ENCODE assay signal across 8 cellular contexts in the genomic region with DNA sequence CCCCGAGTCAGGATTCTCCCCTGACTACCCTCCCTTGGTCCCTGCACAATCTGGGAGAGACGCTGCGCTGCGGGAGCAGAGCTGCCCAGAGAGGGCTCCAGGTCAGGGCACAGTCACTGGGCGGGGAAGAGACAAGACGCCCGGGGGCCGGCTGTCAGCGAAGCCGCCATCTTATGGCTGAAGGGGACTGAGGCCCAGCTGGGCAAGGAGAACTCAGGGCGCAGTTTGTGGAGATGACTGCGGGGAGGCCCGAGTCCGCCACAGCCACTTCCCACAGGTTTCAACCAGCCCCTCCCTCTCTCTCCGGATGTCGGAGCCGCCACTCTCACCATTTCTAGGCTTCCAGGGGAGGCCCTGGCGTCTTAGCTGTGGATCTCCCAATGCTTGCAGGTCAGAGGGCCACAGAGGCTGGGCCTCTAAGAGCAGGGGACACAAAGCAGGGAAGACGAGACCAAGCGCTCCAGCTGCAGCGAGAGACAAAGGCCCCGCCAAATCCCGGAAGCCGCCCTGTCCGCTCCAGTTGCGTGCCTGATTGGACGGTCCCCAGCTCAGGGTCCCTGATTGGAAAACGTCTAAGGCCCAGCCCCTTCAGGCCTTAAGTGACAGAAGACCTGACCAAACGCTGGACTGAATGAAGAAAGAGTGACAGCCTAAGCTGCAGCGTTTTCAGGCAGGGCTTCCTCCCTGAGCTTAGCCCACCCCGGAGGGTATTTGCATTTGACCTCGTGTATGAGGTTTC. TPM values are rescaled to one million over a fixed set of nuclear protein-coding genes. Genes with fewer than 3 reads are reported as not detected.
DNase-seq lines count a peak whose midpoint lies in the region; ATAC-seq, FAIRE-seq and TF ChIP-seq lines count a peak whose summit lies in the region.

Gene ZNF724 (minus strand): TSS at position 484 of the 739 bp plus-strand sequence. CDS start 152 bp downstream, at position 332.

- peak within 1 kb of the TSS; percentile 59 to 78 for H3K27ac ChIP-seq in A549
- peak within 1 kb of the TSS; percentile 94 for H3K27ac ChIP-seq in WERI-Rb-1
- peak within 1 kb of the TSS in 19 of 21 experiments; percentile 1 to 84 (median 55) for H3K27ac ChIP-seq in skin epidermis

- ATAC-seq in A549 (peak; percentile 99), GM18867 (IDR thresholded peaks at IDR 0.05; ENCODE audit: unreplicated experiment) (peak; percentile 98), HG03097 (IDR thresholded peaks at IDR 0.05; ENCODE audit: low FRiP score, unreplicated experiment) (peak; percentile 98)

- DNase-seq in A549 (ENCODE audit: low read depth in 1 of 2, low spot score in 1 of 2) (peak; percentile 84 to 96), NCI-H2227 (lab: John Stamatoyannopoulos, UW; ENCODE audit: unreplicated experiment) (peak; percentile 94), WERI-Rb-1 (peak; percentile 97), bronchial epithelial cell (ENCODE audit: low read depth) (peak; percentile 92), iPS-NIHi11 (ENCODE audit: low spot score) (peak; percentile 93)

- no peak for TF ChIP-seq CTCF in A549 (IDR thresholded peaks at IDR 0.05)
- no peak for TF ChIP-seq CTCF in WERI-Rb-1 (IDR thresholded peaks at IDR 0.05; ENCODE audit: low read depth, low read length)
- no peak for TF ChIP-seq CTCF in bronchial epithelial cell (IDR thresholded peaks at IDR 0.05; ENCODE audit: insufficient read depth, low read length, severe bottlenecking)

- H3K36me3 ChIP-seq in WERI-Rb-1 (peaks cover 34% of the 10 kb centered on the region), bronchial epithelial cell (ENCODE audit: control insufficient read depth, insufficient read depth, low read length) (no peaks in the 10 kb centered on the region)

- peak within 1 kb of the TSS; percentile 59 for H3K4me2 ChIP-seq in A549

- TF ChIP-seq RAD21 in A549 (conservative IDR thresholded peaks at IDR 0.05 in 1 of 2, IDR thresholded peaks at IDR 0.05 in 1 of 2) = no peak

- H3K9me3 ChIP-seq in A549 (peaks cover 56% of the 10 kb centered on the region), WERI-Rb-1 (ENCODE audit: severe bottlenecking) (no peaks in the 10 kb centered on the region)

- no peaks in the 10 kb centered on the region for H3K4me1 ChIP-seq in A549

- CTCF ChIA-PET in A549 (lab: Yijun Ruan, JAX) = no interaction called here

- H3K4me3 ChIP-seq in A549 (peak within 1 kb of the TSS; percentile 63), WERI-Rb-1 (ENCODE audit: low read depth, low read length) (peak within 1 kb of the TSS; percentile 90), bronchial epithelial cell (ENCODE audit: low read depth, low read length) (peak within 1 kb of the TSS; percentile 60), skin epidermis (peak within 1 kb of the TSS; percentile 48 to 71 (median 63))

- POLR2A ChIA-PET in A549 (lab: Yijun Ruan, JAX) = interaction anchor here (1.5 kb wide), 1 partner anchor 24 kb away, joined by 20 read pairs; no protein-coding TSS in a partner anchor

- H3K27me3 ChIP-seq in WERI-Rb-1 (ENCODE audit: insufficient read depth, low read depth, severe bottlenecking) (no peaks in the 10 kb centered on the region), bronchial epithelial cell (ENCODE audit: control insufficient read depth, insufficient read depth, low read length) (no peaks in the 10 kb centered on the region)

- FAIRE-seq in A549 (lab: Jason Lieb, UNC) (no peak), bronchial epithelial cell (lab: Jason Lieb, UNC) (no peak)

- TF ChIP-seq POLR2A in A549 (IDR thresholded peaks at IDR 0.05; ENCODE audit: low read length) = no peak; the same call in 1 of the 2 replicates

- no peak for TF ChIP-seq EP300 in A549 (IDR thresholded peaks at IDR 0.05)

- WGBS in A549 (ENCODE audit: missing lambda C conversion rate) = 3% methylated on average over 23 of the region's 32 CpGs

TF ChIP-seq in A549, 52 proteins besides CTCF, POLR2A, EP300 and RAD21:
- TF ChIP-seq JUN (IDR thresholded peaks at IDR 0.05) = 0 out of 5 replicates have a peak, but pooled peaks of 1 of the 2 experiments have one; percentile 35
- peak; percentile 93 for TF ChIP-seq PBX3 (IDR thresholded peaks at IDR 0.05)
- TF ChIP-seq TP53 (CRISPR knock-in tag; IDR thresholded peaks at IDR 0.05) = no peak
- TF ChIP-seq EHF (CRISPR knock-in tag; IDR thresholded peaks at IDR 0.05) = no peak
- no peak for TF ChIP-seq KDM5A (IDR thresholded peaks at IDR 0.05)
- TF ChIP-seq, protein P1, sequence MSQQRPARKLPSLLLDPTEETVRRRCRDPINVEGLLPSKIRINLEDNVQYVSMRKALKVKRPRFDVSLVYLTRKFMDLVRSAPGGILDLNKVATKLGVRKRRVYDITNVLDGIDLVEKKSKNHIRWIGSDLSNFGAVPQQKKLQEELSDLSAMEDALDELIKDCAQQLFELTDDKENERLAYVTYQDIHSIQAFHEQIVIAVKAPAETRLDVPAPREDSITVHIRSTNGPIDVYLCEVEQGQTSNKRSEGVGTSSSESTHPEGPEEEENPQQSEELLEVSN (IDR thresholded peaks at IDR 0.05; ENCODE audit: borderline replicate concordance, low read depth) = peak; percentile 56

RNA-seq across cellular contexts. Expression of gene ZNF724, which starts in this region (rescaled TPM):
- 1.8 and 1.9 TPM in 2 replicates for polyA plus RNA-seq in A549 (2011; rRNA removed)
- polyA plus RNA-seq in A549 (2012; cell fraction: cytosol; rRNA removed) = 0.65 and 0.67 TPM in 2 replicates
- polyA plus RNA-seq in A549 (2012; cell fraction: nucleus; rRNA removed) = 0.26 and 0.35 TPM in 2 replicates
- polyA plus RNA-seq in A549 (2017; fragmentation: RNase III; extraction: RNeasy Plus Mini Kit Qiagen cat#74134 plus additional on column Dnase treatment) = 1.4 to 1.5 TPM (median 1.5 TPM) in 3 replicates
- 8.4 and 10.5 TPM in 2 replicates for polyA minus RNA-seq in A549 (2011; rRNA and poly(A)+ RNA removed)
- 0.79 and 1.9 TPM in 2 replicates for total RNA-seq in bronchial epithelial cell

Comparison
In these comparisons a context has a peak if more than half of its experiments do, and no peak if none do; other contexts are left out.
1. Peak in every context shown above with its lines: DNase-seq, ATAC-seq, H3K4me3 ChIP-seq and H3K27ac ChIP-seq.